In the genomic region with DNA sequence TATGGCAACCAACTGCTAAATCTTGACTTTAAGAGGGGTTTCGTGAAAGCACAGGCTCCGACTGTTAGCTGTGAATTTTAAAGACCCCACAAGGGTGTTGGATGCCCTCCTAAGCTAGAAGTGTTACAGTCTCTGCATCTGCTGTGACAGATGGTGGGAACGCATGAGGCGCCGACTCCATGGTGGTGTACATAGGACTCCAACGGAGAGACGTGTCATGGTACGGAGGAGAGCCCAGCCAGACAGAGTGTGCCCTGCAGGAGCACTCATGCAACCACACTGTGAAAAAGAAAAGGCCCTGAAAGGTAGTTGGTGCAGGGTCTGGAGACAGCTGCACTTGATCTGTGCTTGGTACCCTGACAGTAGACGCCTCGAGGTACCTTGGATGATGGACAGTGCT, we compare ENCODE assay signal across 16 cellular contexts.
DNase-seq lines count a peak whose midpoint lies in the region; ATAC-seq and TF ChIP-seq lines count a peak whose summit lies in the region.
"Had no signal": no experiment of that assay in that cellular context is flagged by ENCODE, and none has a peak within 500 bp of the region (broad histone marks: within the 10 kb centered on the region; RNA-seq: fewer than 3 reads in every experiment).

No MANE protein-coding gene starts in this region.

- DNase-seq in NCI-H2171 treated with DMSO at 0.1 percent for 48 hours (lab: John Stamatoyannopoulos, UW) (peak; percentile 29), NCI-H2171 (lab: John Stamatoyannopoulos, UW) (no peak), NCI-H1694 (lab: John Stamatoyannopoulos, UW) (peak; percentile 100), NCI-H524 treated with DMSO at 0.1 percent for 48 hours (lab: John Stamatoyannopoulos, UW) (peak; percentile 94), omental fat pad (ENCODE audit: low spot score) (no peak), NOMO-1 treated with DMSO at 0.1 percent for 48 hours (lab: John Stamatoyannopoulos, UW; ENCODE audit: unreplicated experiment) (no peak), HK-2 (ENCODE audit: unreplicated experiment) (no peak)
- no peak for DNase-seq in activated CD8-positive, alpha-beta memory T cell treated with anti-CD3 and anti-CD28 coated beads, Interleukin-2, amount 50 U/mL, for 4 hours
- DNase-seq: Calu3; CD8-positive, alpha-beta T cell; GDM1; GOT3; H7; HFFc6; IMR-90 had no signal

- peak; percentile 16 for ATAC-seq in omental fat pad (ENCODE audit: low FRiP score)
- ATAC-seq: CD8-positive, alpha-beta T cell; HCT116 had no signal

- TF ChIP-seq CTCF in omental fat pad (IDR thresholded peaks at IDR 0.05) = no peak

Comparison
In these comparisons a context has a peak if more than half of its experiments do, and no peak if none do; other contexts are left out.
1. DNase-seq: peak in NCI-H2171 treated with DMSO at 0.1 percent for 48 hours (single experiment), NCI-H1694 (single experiment) and NCI-H524 treated with DMSO at 0.1 percent for 48 hours (single experiment); none in NCI-H2171 (single experiment), omental fat pad (single experiment), NOMO-1 treated with DMSO at 0.1 percent for 48 hours (single experiment), activated CD8-positive, alpha-beta memory T cell treated with anti-CD3 and anti-CD28 coated beads, Interleukin-2, amount 50 U/mL, for 4 hours (single experiment) and HK-2 (single experiment).